ENCODE assay signal across 11 cellular contexts in genomic region chr19:17797397-17798201, GRCh38. TPM values are rescaled to one million over a fixed set of nuclear protein-coding genes. Genes with fewer than 3 reads are reported as not detected.
DNase-seq lines count a peak whose midpoint lies in the region; TF ChIP-seq lines count a peak whose summit lies in the region.
"Had no signal": no experiment of that assay in that cellular context is flagged by ENCODE, and none has a peak within 500 bp of the region (broad histone marks: within the 10 kb centered on the region; RNA-seq: fewer than 3 reads in every experiment).

No MANE protein-coding gene starts in this region.

- peak overlapping the region; percentile 61 to 65 for H3K4me3 ChIP-seq in mucosa of rectum (ENCODE audit: low read length in 2 of 2)
- H3K4me3 ChIP-seq in urinary bladder (ENCODE audit: low read depth, low read length) = no peak overlapping the region
- H3K4me3 ChIP-seq in MM.1S (ENCODE audit: low read length) = no peak overlapping the region
- H3K4me3 ChIP-seq: BLaER1 treated with 17β-estradiol and CSF1 and Interleukin-3, amounts not matched to agents 10 nM and 100 nM had no signal

- no peaks in the 10 kb centered on the region for H4K20me1 ChIP-seq in MM.1S (ENCODE audit: insufficient read depth, low read length)
- H4K20me1 ChIP-seq: BLaER1 treated with 17β-estradiol and CSF1 and Interleukin-3, amounts not matched to agents 10 nM and 100 nM had no signal

- H3K4me2 ChIP-seq in MM.1S (ENCODE audit: low read depth, low read length) = no peak overlapping the region

- no peak for TF ChIP-seq CTCF in MM.1S (IDR thresholded peaks at IDR 0.05; ENCODE audit: low read length)
- no peak for TF ChIP-seq CTCF in chondrocyte (IDR thresholded peaks at IDR 0.05)

- peaks cover 0 to 5% of the 10 kb centered on the region in 2 donors for H3K36me3 ChIP-seq in mucosa of rectum (ENCODE audit: control insufficient read depth in 2 of 2, insufficient read depth in 2 of 2, low read length in 2 of 2)
- H3K36me3 ChIP-seq in urinary bladder (ENCODE audit: insufficient read depth) = no peaks in the 10 kb centered on the region
- no peaks in the 10 kb centered on the region for H3K36me3 ChIP-seq in MM.1S (replicated peaks; ENCODE audit: insufficient read depth, low read length)
- H3K36me3 ChIP-seq: BLaER1 treated with 17β-estradiol and CSF1 and Interleukin-3, amounts not matched to agents 10 nM and 100 nM had no signal

- no peaks in the 10 kb centered on the region for H3K9me3 ChIP-seq in mucosa of rectum (ENCODE audit: control insufficient read depth in 2 of 2, low read length in 2 of 2)
- H3K9me3 ChIP-seq in MM.1S (replicated peaks; ENCODE audit: insufficient read depth, low read length) = no peaks in the 10 kb centered on the region
- H3K9me3 ChIP-seq: BLaER1 treated with 17β-estradiol and CSF1 and Interleukin-3, amounts not matched to agents 10 nM and 100 nM had no signal

- H3K9me3 Mint-ChIP-seq in chondrocyte (ENCODE audit: low read depth) = no peaks in the 10 kb centered on the region

- no peaks in the 10 kb centered on the region for H3K9me2 ChIP-seq in MM.1S (replicated peaks; ENCODE audit: insufficient read depth, low read length)

- H3K27ac Mint-ChIP-seq in chondrocyte (ENCODE audit: unreplicated experiment) = no peak overlapping the region

- WGBS in urinary bladder = 56% methylated on average over 11 of the region's 11 CpGs

- DNase-seq in activated effector memory CD4-positive, alpha-beta T cell treated with anti-CD3 and anti-CD28 coated beads, Interleukin-2, amount 50 U/mL, for 16 hours = peak; percentile 78
- no peak for DNase-seq in activated effector memory CD4-positive, alpha-beta T cell treated with Interleukin-2 at 50 U/mL for 16 hours
- peak; percentile 39 for DNase-seq in activated CD8-positive, alpha-beta memory T cell treated with anti-CD3 and anti-CD28 coated beads, Interleukin-2, amount 50 U/mL, for 24 hours (ENCODE audit: extremely low read depth)
- DNase-seq in iPS-NIHi7 (ENCODE audit: extremely low spot score) (no peak), MM.1S (no peak), chondrocyte (ENCODE audit: low spot score) (no peak)

- H3K4me3 Mint-ChIP-seq in chondrocyte (ENCODE audit: unreplicated experiment) = no peak overlapping the region

- H3K27me3 ChIP-seq in mucosa of rectum (ENCODE audit: control insufficient read depth in 2 of 2, insufficient read depth in 2 of 2, low read length in 2 of 2) = peaks cover 5 to 6% of the 10 kb centered on the region in 2 donors
- H3K27me3 ChIP-seq in MM.1S (replicated peaks; ENCODE audit: insufficient read depth, low read length) = peaks cover 78% of the 10 kb centered on the region

- H3K27me3 Mint-ChIP-seq in chondrocyte (ENCODE audit: low read depth) = peaks cover 33% of the 10 kb centered on the region

- no peak overlapping the region for H2AFZ ChIP-seq in MM.1S (ENCODE audit: low read length)

- H3K27ac ChIP-seq in mucosa of rectum (ENCODE audit: low read depth in 2 of 2, low read length in 2 of 2) = peak overlapping the region; percentile 99 to 100
- H3K27ac ChIP-seq in urinary bladder (ENCODE audit: low read depth) = peak overlapping the region; percentile 63
- H3K27ac ChIP-seq in MM.1S (ENCODE audit: low read length) = no peak overlapping the region
- H3K27ac ChIP-seq: BLaER1 treated with 17β-estradiol and CSF1 and Interleukin-3, amounts not matched to agents 10 nM and 100 nM had no signal

- no peaks in the 10 kb centered on the region for H3K36me3 Mint-ChIP-seq in chondrocyte (ENCODE audit: low read depth)

- H3K9ac ChIP-seq in mucosa of rectum (ENCODE audit: low read depth in 1 of 2, low read length in 2 of 2) (peak overlapping the region; percentile 91 to 94), MM.1S (ENCODE audit: low read length) (no peak overlapping the region)

- H3K4me1 ChIP-seq in mucosa of rectum (ENCODE audit: control insufficient read depth in 2 of 2, insufficient read depth in 2 of 2, low read length in 2 of 2) (peaks cover 28 to 41% of the 10 kb centered on the region in 2 donors), urinary bladder (ENCODE audit: insufficient read depth) (peaks cover 1% of the 10 kb centered on the region), MM.1S (ENCODE audit: low read length) (0 out of 2 replicates have a peak, but pooled peaks cover 3% of the 10 kb centered on the region)

- no peaks in the 10 kb centered on the region for H3K79me2 ChIP-seq in MM.1S (ENCODE audit: low read length)

- no peaks in the 10 kb centered on the region for H3F3A ChIP-seq in MM.1S (ENCODE audit: insufficient read depth, low read length)

- H3K4me1 Mint-ChIP-seq in chondrocyte (ENCODE audit: low read depth) = peaks cover 5% of the 10 kb centered on the region

RNA-seq across cellular contexts. Expression of gene B3GNT3, which starts 2.7 kb away (rescaled TPM):
- 5.7 TPM for total RNA-seq in urinary bladder
- 6.5 TPM for polyA plus RNA-seq in urinary bladder
- not detected in 3 replicates for total RNA-seq in chondrocyte
- total RNA-seq: glomerular endothelial cell, osteocyte had no signal

RNA-seq across cellular contexts. Expression of gene INSL3, which starts 23.7 kb away (rescaled TPM):
- total RNA-seq in urinary bladder (not detected), chondrocyte (not detected in 3 replicates)
- polyA plus RNA-seq in urinary bladder = 0.19 TPM
- total RNA-seq: glomerular endothelial cell, osteocyte had no signal

RNA-seq across cellular contexts. Expression of gene FCHO1, which starts 46.3 kb away (rescaled TPM):
- total RNA-seq in urinary bladder (1.4 TPM), chondrocyte (0.22 to 0.70 TPM (median 0.49 TPM) in 3 replicates)
- polyA plus RNA-seq in urinary bladder = 1.7 TPM

RNA-seq across cellular contexts. Expression of gene JAK3, which starts 50.2 kb away (rescaled TPM):
- total RNA-seq in urinary bladder = 4.8 TPM
- 2.7 TPM for polyA plus RNA-seq in urinary bladder
- 2.3 to 7.7 TPM (median 6.9 TPM) in 3 replicates for total RNA-seq in chondrocyte

Comparison
In these comparisons a context has a peak if more than half of its experiments do, and no peak if none do; other contexts are left out.
1. DNase-seq: peak in activated effector memory CD4-positive, alpha-beta T cell treated with anti-CD3 and anti-CD28 coated beads, Interleukin-2, amount 50 U/mL, for 16 hours (single experiment) and activated CD8-positive, alpha-beta memory T cell treated with anti-CD3 and anti-CD28 coated beads, Interleukin-2, amount 50 U/mL, for 24 hours (single experiment); none in activated effector memory CD4-positive, alpha-beta T cell treated with Interleukin-2 at 50 U/mL for 16 hours (single experiment), iPS-NIHi7 (single experiment), MM.1S (single experiment) and chondrocyte (single experiment).
2. H3K4me3 ChIP-seq: peak in mucosa of rectum (2 of 2); none in urinary bladder (single experiment) and MM.1S (single experiment).